24 cellular contexts compared by ENCODE assay signal in the genomic region with DNA sequence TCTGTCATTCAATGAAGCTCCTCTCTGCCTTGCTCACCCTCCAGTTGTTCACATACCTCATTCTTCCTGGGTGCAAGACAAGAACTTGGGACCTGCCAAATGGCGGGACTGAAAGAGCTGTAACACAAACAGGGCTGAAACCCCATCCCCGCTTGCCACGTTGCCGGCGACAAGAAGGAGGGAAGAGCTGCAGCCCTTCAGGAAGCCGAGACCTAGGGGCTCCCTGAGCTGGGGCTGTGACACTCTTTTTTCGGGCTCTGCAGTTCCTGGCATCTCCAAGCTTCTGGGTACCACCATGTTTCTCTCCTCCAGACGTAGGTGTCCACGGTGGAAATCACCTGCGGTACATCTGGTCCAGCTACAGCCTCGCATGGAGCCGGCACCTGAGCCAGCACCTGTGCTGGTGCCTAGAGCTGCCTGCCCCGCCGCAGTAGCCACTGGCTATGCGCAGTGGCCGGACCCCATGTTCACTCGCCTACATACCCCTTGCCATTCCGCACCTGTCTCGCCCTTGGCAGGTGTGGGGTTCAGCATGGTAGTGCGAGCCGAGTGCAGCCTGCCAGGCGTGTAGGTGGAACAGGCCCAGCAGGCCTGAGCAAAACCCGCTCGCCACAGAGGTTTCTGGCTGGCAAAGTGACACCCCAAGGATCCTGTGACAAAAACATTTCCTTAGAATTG.
DNase-seq lines count a peak whose midpoint lies in the region; ATAC-seq and TF ChIP-seq lines count a peak whose summit lies in the region.
"Had no signal": no experiment of that assay in that cellular context is flagged by ENCODE, and none has a peak within 500 bp of the region (broad histone marks: within the 10 kb centered on the region; RNA-seq: fewer than 3 reads in every experiment).

No MANE protein-coding gene starts in this region.

- H3K27ac ChIP-seq in mammary epithelial cell (ENCODE audit: insufficient read depth, low read depth, low read length) (no peak overlapping the region), neuronal stem cell (replicated peaks; ENCODE audit: low read length) (no peak overlapping the region), spleen (no peak overlapping the region)
- H3K27ac ChIP-seq: GM23248, PC-9 had no signal

- POLR2A ChIA-PET in MCF 10A (lab: Yijun Ruan, JAX): no interaction called here

- TF ChIP-seq CTCF in mammary epithelial cell (conservative IDR thresholded peaks at IDR 0.05 in 1 of 2, IDR thresholded peaks at IDR 0.05 in 1 of 2; ENCODE audit: extremely low read depth in 1 of 2, insufficient read depth in 1 of 2, low read depth in 1 of 2, low read length in 2 of 2) (no peak), MCF 10A (IDR thresholded peaks at IDR 0.05; ENCODE audit: unreplicated experiment) (no peak), chondrocyte (IDR thresholded peaks at IDR 0.05) (no peak), spleen (IDR thresholded peaks at IDR 0.05 in 8 of 11, conservative IDR thresholded peaks at IDR 0.05 in 3 of 11) (no peak)

- H3K4me3 Mint-ChIP-seq in MCF 10A (ENCODE audit: unreplicated experiment) (no peak overlapping the region), chondrocyte (ENCODE audit: unreplicated experiment) (no peak overlapping the region)
- no peak overlapping the region for H3K4me3 Mint-ChIP-seq in activated T-cell treated with anti-CD3 and anti-CD28 coated beads, Interleukin-2, amount 50 U/mL, for 4 hours
- H3K4me3 Mint-ChIP-seq: H9 had no signal

- peak overlapping the region; percentile 66 for H3K4ac ChIP-seq in neuronal stem cell (ENCODE audit: low read length)

- in situ Hi-C loops in mammary epithelial cell (cut with MboI; ENCODE audit: low sequenced_read_pairs in 2 of 2): no loop called here

- no peak overlapping the region for H2BK120ac ChIP-seq in neuronal stem cell (ENCODE audit: low read depth, low read length)

- H2AFZ ChIP-seq in mammary epithelial cell (ENCODE audit: low read depth, low read length): no peak overlapping the region
- no peak overlapping the region for H2AFZ ChIP-seq in neuronal stem cell (ENCODE audit: low read length)
- H2AFZ ChIP-seq: GM23248, PC-9 had no signal

- peaks cover 6% of the 10 kb centered on the region for H3K27me3 Mint-ChIP-seq in MCF 10A (ENCODE audit: insufficient read depth, unreplicated experiment)
- H3K27me3 Mint-ChIP-seq in chondrocyte (ENCODE audit: low read depth): peaks cover 4% of the 10 kb centered on the region
- no peaks in the 10 kb centered on the region for H3K27me3 Mint-ChIP-seq in activated T-cell treated with anti-CD3 and anti-CD28 coated beads, Interleukin-2, amount 50 U/mL, for 4 hours (ENCODE audit: low read depth)

- H3K4me1 ChIP-seq in mammary epithelial cell (ENCODE audit: insufficient read depth, low read length) (no peaks in the 10 kb centered on the region), neuronal stem cell (ENCODE audit: control insufficient read depth in 2 of 2, insufficient read depth in 1 of 2, low read depth in 1 of 2, low read length in 2 of 2) (no peaks in the 10 kb centered on the region), spleen (no peaks in the 10 kb centered on the region)

- H2AK5ac ChIP-seq in neuronal stem cell (ENCODE audit: low read depth, low read length): peak overlapping the region; percentile 84

- H3K9me3 ChIP-seq in mammary epithelial cell (replicated peaks; ENCODE audit: insufficient read depth, low read length) (no peaks in the 10 kb centered on the region), neuronal stem cell (replicated peaks in 1 of 2; ENCODE audit: control insufficient read depth in 2 of 2, insufficient read depth in 1 of 2, low read depth in 1 of 2, low read length in 2 of 2) (peaks cover 0 to 2% of the 10 kb centered on the region in 2 donors), spleen (peaks cover 0 to 7% (median 0%) of the 10 kb centered on the region in 8 donors)

- no peaks in the 10 kb centered on the region for H4K20me1 ChIP-seq in mammary epithelial cell (ENCODE audit: insufficient read depth, low read length)

- no peaks in the 10 kb centered on the region for H3K36me3 ChIP-seq in mammary epithelial cell (ENCODE audit: insufficient read depth, low read length)
- no peaks in the 10 kb centered on the region for H3K36me3 ChIP-seq in neuronal stem cell (replicated peaks in 1 of 2; ENCODE audit: control insufficient read depth in 2 of 2, insufficient read depth in 2 of 2, low read length in 2 of 2)
- H3K36me3 ChIP-seq in spleen: no peaks in the 10 kb centered on the region

- H3K18ac ChIP-seq in neuronal stem cell (ENCODE audit: low read length): peak overlapping the region; percentile 85

- H3K36me3 Mint-ChIP-seq in MCF 10A (ENCODE audit: insufficient read depth, unreplicated experiment) (no peaks in the 10 kb centered on the region), chondrocyte (ENCODE audit: low read depth) (no peaks in the 10 kb centered on the region)
- H3K36me3 Mint-ChIP-seq in activated T-cell treated with anti-CD3 and anti-CD28 coated beads, Interleukin-2, amount 50 U/mL, for 4 hours (ENCODE audit: insufficient read depth): no peaks in the 10 kb centered on the region

- H2BK15ac ChIP-seq in neuronal stem cell (ENCODE audit: low read length): peak overlapping the region; percentile 49

- no peak overlapping the region for H3K9ac ChIP-seq in mammary epithelial cell (ENCODE audit: insufficient read depth, low read length)
- H3K9ac ChIP-seq in neuronal stem cell (ENCODE audit: low read depth, low read length, poor library complexity): no peak overlapping the region
- H3K9ac ChIP-seq: GM23248 had no signal

- peak overlapping the region; percentile 24 for H2BK5ac ChIP-seq in neuronal stem cell (ENCODE audit: low read length)

- dilution Hi-C loops in mammary epithelial cell (cut with HindIII; ENCODE audit: low sequenced_read_pairs): no loop called here

- WGBS in mammary epithelial cell (ENCODE audit: low coverage, missing lambda C conversion rate): 29% methylated on average over 22 of the region's 24 CpGs
- WGBS in neuronal stem cell (ENCODE audit: extremely low coverage in 2 of 2, insufficient read length in 2 of 2, insufficient replicate concordance in 1 of 2), 2 donors: no CpG with 5 or more reads among the region's 24 CpGs
- WGBS in spleen, 5 donors: 91 to 94% (median 93%) methylated on average over 24 of the region's 24 CpGs

- no peak for ATAC-seq in activated T-cell treated with anti-CD3 and anti-CD28 coated beads, Interleukin-2, amount 50 U/mL, for 4 hours

- H3K4me3 ChIP-seq in mammary epithelial cell (replicated peaks in 1 of 3; ENCODE audit: insufficient read depth in 1 of 3, low read depth in 2 of 3, low read length in 3 of 3): no peak overlapping the region
- peak overlapping the region in 1 of 2 donors; percentile 42 for H3K4me3 ChIP-seq in neuronal stem cell (ENCODE audit: low read length in 2 of 2)
- no peak overlapping the region for H3K4me3 ChIP-seq in spleen
- H3K4me3 ChIP-seq: GM23248, PC-9 had no signal

- peak overlapping the region; percentile 82 for H4K8ac ChIP-seq in neuronal stem cell (ENCODE audit: low read depth, low read length)

- H3K27ac Mint-ChIP-seq in MCF 10A (ENCODE audit: low read depth, unreplicated experiment): no peak overlapping the region
- no peak overlapping the region for H3K27ac Mint-ChIP-seq in chondrocyte (ENCODE audit: unreplicated experiment)
- H3K27ac Mint-ChIP-seq: H9 had no signal

- H3K9me3 Mint-ChIP-seq in MCF 10A (ENCODE audit: unreplicated experiment) (peaks cover 2% of the 10 kb centered on the region), chondrocyte (ENCODE audit: low read depth) (peaks cover 2% of the 10 kb centered on the region)
- peaks cover 13% of the 10 kb centered on the region for H3K9me3 Mint-ChIP-seq in activated T-cell treated with anti-CD3 and anti-CD28 coated beads, Interleukin-2, amount 50 U/mL, for 4 hours
- H3K9me3 Mint-ChIP-seq: H9 had no signal

- H3K4me2 ChIP-seq in mammary epithelial cell (ENCODE audit: insufficient read depth, low read depth, low read length): no peak overlapping the region
- no peak overlapping the region for H3K4me2 ChIP-seq in neuronal stem cell (ENCODE audit: insufficient read depth, low read length, poor library complexity, severe bottlenecking)
- H3K4me2 ChIP-seq: PC-9 had no signal

- peak overlapping the region; percentile 58 for H2BK12ac ChIP-seq in neuronal stem cell (ENCODE audit: low read length)

- CTCF ChIA-PET in mammary epithelial cell (lab: Charles Lee; ENCODE audit: low non-redundant PET): no interaction called here
- CTCF ChIA-PET in MCF 10A (lab: Yijun Ruan, JAX): interaction anchor here (0.9 kb wide), 1 partner anchor 364 kb away, joined by 3 read pairs; no protein-coding TSS in a partner anchor

- no peaks in the 10 kb centered on the region for H3K4me1 Mint-ChIP-seq in MCF 10A (ENCODE audit: insufficient read depth, unreplicated experiment)
- peaks cover 2% of the 10 kb centered on the region for H3K4me1 Mint-ChIP-seq in chondrocyte (ENCODE audit: low read depth)
- H3K4me1 Mint-ChIP-seq in activated T-cell treated with anti-CD3 and anti-CD28 coated beads, Interleukin-2, amount 50 U/mL, for 4 hours (ENCODE audit: low read depth): no peaks in the 10 kb centered on the region

- H4K91ac ChIP-seq in neuronal stem cell (ENCODE audit: low read depth, low read length, poor library complexity): no peak overlapping the region

- peak overlapping the region; percentile 56 for H3K14ac ChIP-seq in neuronal stem cell (ENCODE audit: low read length)

- BruUV-seq in mammary epithelial cell (replicated peaks; lab: Mats Ljungman, UMichigan): no TSS peak
- BruUV-seq in MCF 10A (replicated peaks; lab: Mats Ljungman, UMichigan): no TSS peak

- H3K79me2 ChIP-seq in mammary epithelial cell (ENCODE audit: insufficient read depth, low read length): no peaks in the 10 kb centered on the region

- peak; percentile 29 for DNase-seq in mammary epithelial cell
- no peak for DNase-seq in MCF 10A (ENCODE audit: unreplicated experiment)
- DNase-seq in chondrocyte (ENCODE audit: low spot score): peak; percentile 86
- no peak for DNase-seq in neuronal stem cell (ENCODE audit: low spot score)
- peak; percentile 67 for DNase-seq in spleen
- no peak for DNase-seq in GM03348 (ENCODE audit: low spot score)
- no peak for DNase-seq in activated T-cell treated with anti-CD3 and anti-CD28 coated beads, Interleukin-2, amount 50 U/mL, for 4 hours
- no peak for DNase-seq in cerebellum (ENCODE audit: low spot score)
- DNase-seq: 8988T; ACHN; Calu3; DMS79 treated with DMSO at 0.1 percent for 48 hours; GF-D8; H9; KG1; MM.1S; NCI-H2029; NCI-H446 treated with DMSO at 0.1 percent for 48 hours; NCI-H526; NCI-H82; NK-92 treated with Interleukin-12 subunit alpha and Interleukin-12 subunit beta, amount 100 ng/mL, for 24 hours; SHP77 treated with DMSO at 0.1 percent for 48 hours had no signal

- H3K23ac ChIP-seq in neuronal stem cell (ENCODE audit: low read depth, low read length, poor library complexity): no peak overlapping the region

- intact Hi-C loops in mammary epithelial cell (cut with micrococcal nuclease) (no loop called here), MCF 10A (cut with micrococcal nuclease) (no loop called here), spleen (cut with DNase I; ENCODE audit: low total_unique reads) (no loop called here)

- H3K27me3 ChIP-seq in mammary epithelial cell (ENCODE audit: insufficient read depth, low read length) (no peaks in the 10 kb centered on the region), neuronal stem cell (ENCODE audit: control insufficient read depth in 3 of 3, insufficient read depth in 3 of 3, low read depth in 1 of 3, low read length in 3 of 3) (no peaks in the 10 kb centered on the region), spleen (replicated peaks in 1 of 7) (no peaks in the 10 kb centered on the region)

- no peaks in the 10 kb centered on the region for H3K79me1 ChIP-seq in neuronal stem cell (ENCODE audit: low read depth, low read length)

- TF ChIP-seq POLR2A in spleen (IDR thresholded peaks at IDR 0.05): no peak

Comparison
In these comparisons a context has a peak if more than half of its experiments do, and no peak if none do; other contexts are left out.
1. DNase-seq: peak in mammary epithelial cell (single experiment), chondrocyte (single experiment) and spleen (single experiment); none in MCF 10A (single experiment), neuronal stem cell (single experiment), GM03348 (single experiment), activated T-cell treated with anti-CD3 and anti-CD28 coated beads, Interleukin-2, amount 50 U/mL, for 4 hours (single experiment) and cerebellum (single experiment).